Comparison of ENCODE assay signal across 9 cellular contexts in genomic region chr16:50692999-50693781, GRCh38. TPM values are rescaled to one million over a fixed set of nuclear protein-coding genes. Genes with fewer than 3 reads are reported as not detected.
DNase-seq lines count a peak whose midpoint lies in the region; ATAC-seq, FAIRE-seq and TF ChIP-seq lines count a peak whose summit lies in the region.
"Had no signal": no experiment of that assay in that cellular context is flagged by ENCODE, and none has a peak within 500 bp of the region (broad histone marks: within the 10 kb centered on the region; RNA-seq: fewer than 3 reads in every experiment).

NOD2 (plus strand) TSS chr16:50693606; CDS start chr16:50699496, 5,890 bp downstream.

- H3K9ac ChIP-seq in fibroblast of lung (ENCODE audit: insufficient read depth, low read length), result no peak within 1 kb of the TSS

- H2AFZ ChIP-seq in fibroblast of lung (ENCODE audit: low read length), result no peak within 1 kb of the TSS

- H3K4me1 ChIP-seq in fibroblast of lung (ENCODE audit: control insufficient read depth, extremely low read depth, insufficient read depth, low read length) (no peaks in the 10 kb centered on the region), pancreas (peaks cover 0 to 5% (median 0%) of the 10 kb centered on the region in 3 donors)

- no peak for FAIRE-seq in pancreas (lab: Jason Lieb, UNC)

- peak within 1 kb of the TSS; percentile 26; the same call in 1 of the 2 replicates for H3K27ac ChIP-seq in VCaP
- no peak within 1 kb of the TSS for H3K27ac ChIP-seq in fibroblast of lung (ENCODE audit: insufficient read depth, low read length)
- H3K27ac ChIP-seq in pancreas, result no peak within 1 kb of the TSS
- H3K27ac ChIP-seq: 22Rv1 had no signal

- H3K4me2 ChIP-seq in fibroblast of lung (ENCODE audit: extremely low read depth, insufficient read depth, low read length), result peak within 1 kb of the TSS; percentile 40

- H4K20me1 ChIP-seq in fibroblast of lung (ENCODE audit: control insufficient read depth, extremely low read depth, insufficient read depth, low read length), result no peaks in the 10 kb centered on the region

- H3K79me2 ChIP-seq in fibroblast of lung (ENCODE audit: control insufficient read depth, insufficient read depth, low read length), result no peaks in the 10 kb centered on the region

- DNase-seq in DMS 273 (lab: John Stamatoyannopoulos, UW; ENCODE audit: unreplicated experiment), result peak; percentile 78
- no peak for DNase-seq in DMS 273 treated with DMSO at 0.1 percent for 48 hours (lab: John Stamatoyannopoulos, UW)
- no peak for DNase-seq in fibroblast of lung (ENCODE audit: low read depth in 2 of 2)
- DNase-seq in pancreas, result peak in 3 of 6 donors; percentile 48 to 76 (median 69)
- no peak for DNase-seq in medulla oblongata (ENCODE audit: extremely low spot score)
- no peak for DNase-seq in SW480 (ENCODE audit: low spot score)

- H3K27me3 ChIP-seq in fibroblast of lung (ENCODE audit: control insufficient read depth, insufficient read depth, low read length) (peaks cover 2% of the 10 kb centered on the region), pancreas (no peaks in the 10 kb centered on the region)

- H3K4me3 ChIP-seq in fibroblast of lung (replicated peaks in 1 of 4; ENCODE audit: control extremely low read depth in 1 of 4, insufficient read depth in 1 of 4, low read depth in 3 of 4, low read length in 4 of 4) (peak within 1 kb of the TSS in 2 of 4 experiments; percentile 14 to 44), pancreas (peak within 1 kb of the TSS in 2 of 4 donors; percentile 35 to 50)

- H3K36me3 ChIP-seq in fibroblast of lung (ENCODE audit: control insufficient read depth, insufficient read depth, low read length), result no peaks in the 10 kb centered on the region
- no peaks in the 10 kb centered on the region for H3K36me3 ChIP-seq in pancreas

- intact Hi-C loops in pancreas (cut with DNase I), result no loop called here

- H3K9me3 ChIP-seq in fibroblast of lung (ENCODE audit: control insufficient read depth, insufficient read depth, low read depth, low read length), result no peaks in the 10 kb centered on the region
- no peaks in the 10 kb centered on the region for H3K9me3 ChIP-seq in pancreas

- ATAC-seq in pancreas, result peak; percentile 43 to 69 (median 52)
- no peak for ATAC-seq in HG02884 (IDR thresholded peaks at IDR 0.05; ENCODE audit: unreplicated experiment)

- TF ChIP-seq CTCF in VCaP (conservative IDR thresholded peaks at IDR 0.05), result no peak
- no peak for TF ChIP-seq CTCF in fibroblast of lung (conservative IDR thresholded peaks at IDR 0.05 in 1 of 2, IDR thresholded peaks at IDR 0.05 in 1 of 2; ENCODE audit: low read depth in 1 of 2, low read length in 2 of 2)
- no peak for TF ChIP-seq CTCF in pancreas (IDR thresholded peaks at IDR 0.05)

- WGBS in pancreas, 2 donors, result 16 to 17% methylated on average over 51 to 56 of the region's 56 CpGs

RNA-seq across cellular contexts. Expression of gene NOD2, which starts in this region (rescaled TPM):
- total RNA-seq in fibroblast of lung (0.26 and 0.50 TPM in 2 replicates), pancreas (1 to 10 TPM in 2 of 6 donors, under 1 TPM in 4; 0.08 to 2.1 (median 0.38) TPM)
- polyA plus RNA-seq in fibroblast of lung (0.05 TPM in 1 of 2 replicates, not detected in the other), pancreas (under 1 TPM; 0.19 TPM)
- not detected in 2 replicates for polyA plus RNA-seq in fibroblast of lung (2012)
- polyA minus RNA-seq in fibroblast of lung (ENCODE audit: low replicate concordance), result 0.82 TPM in 1 of 2 replicates, not detected in the other
